14 cellular contexts compared by ENCODE assay signal in genomic region chr2:39919511-39920317, GRCh38.
DNase-seq lines count a peak whose midpoint lies in the region; ATAC-seq and TF ChIP-seq lines count a peak whose summit lies in the region.
"Had no signal": no experiment of that assay in that cellular context is flagged by ENCODE, and none has a peak within 500 bp of the region (broad histone marks: within the 10 kb centered on the region; RNA-seq: fewer than 3 reads in every experiment).

No MANE protein-coding gene starts in this region.

- TF ChIP-seq POLR2A in stomach (IDR thresholded peaks at IDR 0.05): no peak

- no peak overlapping the region for H3K4me3 Mint-ChIP-seq in GM23338
- peak overlapping the region; percentile 37 for H3K4me3 Mint-ChIP-seq in activated CD8-positive, alpha-beta T cell treated with anti-CD3 and anti-CD28 coated beads for 36 hours
- H3K4me3 Mint-ChIP-seq: effector memory CD8-positive, alpha-beta T cell had no signal

- H3K79me2 ChIP-seq in GM23338 (replicated peaks; ENCODE audit: insufficient read depth): no peaks in the 10 kb centered on the region

- no peak for TF ChIP-seq EP300 in stomach (IDR thresholded peaks at IDR 0.05)

- H2AFZ ChIP-seq in GM23338: 0 out of 2 replicates have a peak overlapping the region, but pooled peaks have one; percentile 19

- no peak overlapping the region for H3K4me3 ChIP-seq in BLaER1 treated with 17β-estradiol and CSF1 and Interleukin-3, amounts not matched to agents 10 nM and 100 nM
- H3K4me3 ChIP-seq in GM23338 (no peak overlapping the region), stomach (no peak overlapping the region)

- CTCF ChIA-PET in activated CD8-positive, alpha-beta T cell treated with anti-CD3 and anti-CD28 coated beads for 36 hours (lab: Charles Lee): interaction anchor here (0.9 kb wide), 1 partner anchor 45 kb away, joined by 3 read pairs; no protein-coding TSS in a partner anchor

- no peaks in the 10 kb centered on the region for H3K9me2 ChIP-seq in GM23338 (ENCODE audit: insufficient read depth)

- POLR2A ChIA-PET in activated CD8-positive, alpha-beta T cell treated with anti-CD3 and anti-CD28 coated beads for 36 hours (lab: Charles Lee): no interaction called here

- H3K9me3 ChIP-seq in BLaER1 treated with 17β-estradiol and CSF1 and Interleukin-3, amounts not matched to agents 10 nM and 100 nM (replicated peaks in 1 of 11): no peaks in the 10 kb centered on the region; a peak in 1 of 22 replicates
- H3K9me3 ChIP-seq in stomach: no peaks in the 10 kb centered on the region

- peak overlapping the region in 1 of 11 experiments; percentile 15; a peak in 1 of 22 replicates for H3K27ac ChIP-seq in BLaER1 treated with 17β-estradiol and CSF1 and Interleukin-3, amounts not matched to agents 10 nM and 100 nM
- H3K27ac ChIP-seq in GM23338 (ENCODE audit: low read depth) (no peak overlapping the region), stomach (no peak overlapping the region)

- peaks cover 5% of the 10 kb centered on the region for H3K27me3 Mint-ChIP-seq in GM23338 (ENCODE audit: insufficient read depth, low read depth, poor library complexity)
- peaks cover 2% of the 10 kb centered on the region for H3K27me3 Mint-ChIP-seq in activated CD8-positive, alpha-beta T cell treated with anti-CD3 and anti-CD28 coated beads for 36 hours

- intact Hi-C loops in activated CD8-positive, alpha-beta T cell treated with anti-CD3 and anti-CD28 coated beads for 36 hours (cut with micrococcal nuclease): loop anchor here (5.0 to 10.0 kb wide), 3 partner anchors 78 to 535 kb away; partner anchors contain the start of gene SLC8A1
- intact Hi-C loops in posterior vena cava (cut with DNase I): loop anchor here in 1 of 2 donors (10.0 kb wide), 3 partner anchors 535 to 1775 kb away; partner anchors contain the start of gene SLC8A1
- intact Hi-C loops in stomach (cut with DNase I; ENCODE audit: low total_unique reads): loop anchor here (5.0 kb wide), 1 partner anchor 638 kb away; no protein-coding TSS in a partner anchor

- no peak for DNase-seq in GM23338 (ENCODE audit: low spot score)
- no peak for DNase-seq in activated CD8-positive, alpha-beta T cell treated with anti-CD3 and anti-CD28 coated beads for 36 hours
- DNase-seq in posterior vena cava (ENCODE audit: low spot score): peak; percentile 64
- no peak for DNase-seq in 8988T
- DNase-seq in central memory CD4-positive, alpha-beta T cell: no peak
- no peak for DNase-seq in stomach
- DNase-seq: effector memory CD8-positive, alpha-beta T cell; glutamatergic neuron; NCI-H1417; NCI-H774; nucleus accumbens had no signal

- H3F3A ChIP-seq in GM23338 (replicated peaks; ENCODE audit: low read depth): no peaks in the 10 kb centered on the region

- H3K4me2 ChIP-seq in BLaER1 treated with 17β-estradiol and CSF1 and Interleukin-3, amounts not matched to agents 10 nM and 100 nM: peak overlapping the region in 9 of 11 experiments; percentile 11 to 78 (median 65); a peak in 18 of 22 replicates
- no peak overlapping the region for H3K4me2 ChIP-seq in GM23338

- H3K4me1 ChIP-seq in BLaER1 treated with 17β-estradiol and CSF1 and Interleukin-3, amounts not matched to agents 10 nM and 100 nM: peaks cover 0 to 32% (median 20%) of the 10 kb centered on the region in 10 experiments; a peak in 17 of 20 replicates
- peaks cover 19% of the 10 kb centered on the region for H3K4me1 ChIP-seq in GM23338 (ENCODE audit: insufficient read depth)
- peaks cover 0 to 4% (median 0%) of the 10 kb centered on the region in 4 donors for H3K4me1 ChIP-seq in stomach

- no peaks in the 10 kb centered on the region for H3K36me3 ChIP-seq in BLaER1 treated with 17β-estradiol and CSF1 and Interleukin-3, amounts not matched to agents 10 nM and 100 nM
- no peaks in the 10 kb centered on the region for H3K36me3 ChIP-seq in GM23338 (ENCODE audit: insufficient read depth)
- no peaks in the 10 kb centered on the region for H3K36me3 ChIP-seq in stomach

- H3K4me1 Mint-ChIP-seq in GM23338: peaks cover 27% of the 10 kb centered on the region
- H3K4me1 Mint-ChIP-seq in activated CD8-positive, alpha-beta T cell treated with anti-CD3 and anti-CD28 coated beads for 36 hours (ENCODE audit: low read depth): peaks cover 13% of the 10 kb centered on the region

- 83 to 98% (median 92%) methylated on average over 2 to 5 of the region's 5 CpGs for WGBS in stomach, 5 donors

- H3K9me3 Mint-ChIP-seq in GM23338: no peaks in the 10 kb centered on the region
- H3K9me3 Mint-ChIP-seq in activated CD8-positive, alpha-beta T cell treated with anti-CD3 and anti-CD28 coated beads for 36 hours: no peaks in the 10 kb centered on the region
- H3K9me3 Mint-ChIP-seq: effector memory CD8-positive, alpha-beta T cell had no signal

- ATAC-seq in GM23338: no peak
- peak; percentile 38 for ATAC-seq in activated CD8-positive, alpha-beta T cell treated with anti-CD3 and anti-CD28 coated beads for 36 hours
- ATAC-seq: effector memory CD8-positive, alpha-beta T cell; left lobe of liver; SK-N-SH treated with all-trans-retinoic acid at 6 μM for 48 hours had no signal

- no peak overlapping the region for H3K27ac Mint-ChIP-seq in GM23338
- H3K27ac Mint-ChIP-seq in activated CD8-positive, alpha-beta T cell treated with anti-CD3 and anti-CD28 coated beads for 36 hours: peak overlapping the region; percentile 33
- H3K27ac Mint-ChIP-seq: effector memory CD8-positive, alpha-beta T cell had no signal

- H3K27me3 ChIP-seq in BLaER1 treated with 17β-estradiol and CSF1 and Interleukin-3, amounts not matched to agents 10 nM and 100 nM: no peaks in the 10 kb centered on the region
- H3K27me3 ChIP-seq in GM23338 (ENCODE audit: insufficient read depth) (no peaks in the 10 kb centered on the region), stomach (no peaks in the 10 kb centered on the region)

- no peaks in the 10 kb centered on the region for H4K20me1 ChIP-seq in BLaER1 treated with 17β-estradiol and CSF1 and Interleukin-3, amounts not matched to agents 10 nM and 100 nM
- H4K20me1 ChIP-seq in GM23338 (replicated peaks; ENCODE audit: insufficient read depth): no peaks in the 10 kb centered on the region

- H3K36me3 Mint-ChIP-seq in GM23338 (ENCODE audit: low read depth): no peaks in the 10 kb centered on the region
- no peaks in the 10 kb centered on the region for H3K36me3 Mint-ChIP-seq in activated CD8-positive, alpha-beta T cell treated with anti-CD3 and anti-CD28 coated beads for 36 hours (ENCODE audit: low read depth)

- TF ChIP-seq CTCF in GM23338 (conservative IDR thresholded peaks at IDR 0.05; ENCODE audit: low read depth in 2 of 2): no peak
- TF ChIP-seq CTCF in activated CD8-positive, alpha-beta T cell treated with anti-CD3 and anti-CD28 coated beads for 36 hours (IDR thresholded peaks at IDR 0.05): no peak
- TF ChIP-seq CTCF in stomach (IDR thresholded peaks at IDR 0.05): no peak

- H3K9ac ChIP-seq in BLaER1 treated with 17β-estradiol and CSF1 and Interleukin-3, amounts not matched to agents 10 nM and 100 nM: no peak overlapping the region
